Comparison of ENCODE assay signal across 15 cellular contexts in the genomic region with DNA sequence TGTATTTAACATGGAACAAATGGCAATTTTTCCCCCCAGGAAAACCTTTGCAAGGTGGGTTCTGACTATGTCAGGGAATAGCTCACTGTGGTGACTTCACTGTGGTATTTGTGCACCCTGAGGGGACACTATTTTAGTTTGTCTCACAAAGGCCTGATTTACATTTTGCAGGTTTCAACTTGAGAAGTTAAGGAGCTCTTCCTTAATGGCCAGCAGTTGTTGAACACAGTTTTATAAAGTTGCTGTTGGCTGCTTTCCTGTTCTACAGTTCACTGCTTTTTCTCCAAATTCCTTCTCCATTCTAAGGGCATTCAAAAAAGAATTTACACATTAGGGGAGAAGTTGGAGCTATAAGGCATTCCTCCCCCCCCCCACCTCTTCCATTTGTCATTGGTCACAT. TPM values are rescaled to one million over a fixed set of nuclear protein-coding genes. Genes with fewer than 3 reads are reported as not detected.
DNase-seq lines count a peak whose midpoint lies in the region; ATAC-seq, FAIRE-seq and TF ChIP-seq lines count a peak whose summit lies in the region.
"Had no signal": no experiment of that assay in that cellular context is flagged by ENCODE, and none has a peak within 500 bp of the region (broad histone marks: within the 10 kb centered on the region; RNA-seq: fewer than 3 reads in every experiment).

No MANE protein-coding gene starts in this region.

- TF ChIP-seq CTCF in gastroesophageal sphincter (IDR thresholded peaks at IDR 0.05): no peak

- H3K9me3 ChIP-seq in adipocyte (ENCODE audit: control insufficient read depth, low read length): no peaks in the 10 kb centered on the region
- no peaks in the 10 kb centered on the region for H3K9me3 ChIP-seq in gastroesophageal sphincter
- no peaks in the 10 kb centered on the region for H3K9me3 ChIP-seq in subcutaneous abdominal adipose tissue (ENCODE audit: control insufficient read depth in 5 of 5, low read length in 5 of 5)
- H3K9me3 ChIP-seq: right atrium auricular region, testis had no signal

- DNase-seq in GM18507 (ENCODE audit: extremely low spot score, insufficient read length, low read depth) (no peak), adipocyte (ENCODE audit: low read depth) (peak; percentile 37), HT-29 (ENCODE audit: low spot score) (no peak), nucleus accumbens (lab: John Stamatoyannopoulos, UW) (no peak), SHP77 (lab: John Stamatoyannopoulos, UW) (no peak), GM03348 (ENCODE audit: low spot score) (no peak)
- DNase-seq: dorsolateral prefrontal cortex, NCI-H2171, T1000, testis had no signal

- ATAC-seq in gastroesophageal sphincter: no peak
- ATAC-seq: Panc1 had no signal

- H3K27ac ChIP-seq in gastroesophageal sphincter (peak overlapping the region in 2 of 4 donors; percentile 100), subcutaneous abdominal adipose tissue (ENCODE audit: low read depth, low read length) (peak overlapping the region; percentile 99)
- H3K27ac ChIP-seq: dorsolateral prefrontal cortex, KMS-11, testis had no signal

- TF ChIP-seq EP300 in gastroesophageal sphincter (IDR thresholded peaks at IDR 0.05): no peak

- peaks cover 38% of the 10 kb centered on the region for H3K36me3 ChIP-seq in adipocyte (ENCODE audit: control insufficient read depth, insufficient read depth, low read length, severe bottlenecking)
- H3K36me3 ChIP-seq in gastroesophageal sphincter: no peaks in the 10 kb centered on the region
- H3K36me3 ChIP-seq in subcutaneous abdominal adipose tissue (ENCODE audit: control insufficient read depth in 5 of 5, insufficient read depth in 5 of 5, low read length in 5 of 5): peaks cover 0 to 5% (median 0%) of the 10 kb centered on the region in 5 donors
- H3K36me3 ChIP-seq: right atrium auricular region had no signal

- H3K4me3 ChIP-seq in adipocyte (ENCODE audit: low read length) (peak overlapping the region; percentile 93), gastroesophageal sphincter (peak overlapping the region; percentile 5 to 88), subcutaneous abdominal adipose tissue (ENCODE audit: low read depth in 1 of 5, low read length in 5 of 5) (peak overlapping the region in 3 of 5 donors; percentile 19 to 96 (median 34))
- H3K4me3 ChIP-seq: testis had no signal

- no peaks in the 10 kb centered on the region for H3K27me3 ChIP-seq in adipocyte (replicated peaks; ENCODE audit: control insufficient read depth, insufficient read depth, low read length)
- H3K27me3 ChIP-seq in gastroesophageal sphincter: no peaks in the 10 kb centered on the region
- H3K27me3 ChIP-seq in subcutaneous abdominal adipose tissue (ENCODE audit: control insufficient read depth in 5 of 5, insufficient read depth in 4 of 5, low read length in 5 of 5): no peaks in the 10 kb centered on the region
- H3K27me3 ChIP-seq: right atrium auricular region, testis had no signal

- H3K4me1 ChIP-seq in adipocyte (ENCODE audit: control insufficient read depth, insufficient read depth, low read length) (peaks cover 50% of the 10 kb centered on the region), gastroesophageal sphincter (peaks cover 8 to 68% (median 10%) of the 10 kb centered on the region in 3 donors), subcutaneous abdominal adipose tissue (ENCODE audit: control insufficient read depth in 5 of 5, insufficient read depth in 5 of 5, low read length in 5 of 5) (peaks cover 2 to 75% (median 56%) of the 10 kb centered on the region in 5 donors)

- peak; percentile 15 for FAIRE-seq in GM18507 (lab: Jason Lieb, UNC)

- H3K9ac ChIP-seq in adipocyte (ENCODE audit: low read length) (peak overlapping the region; percentile 99), subcutaneous abdominal adipose tissue (ENCODE audit: low read length in 5 of 5) (peak overlapping the region in 2 of 5 donors; percentile 64 to 82)
- H3K9ac ChIP-seq: KMS-11 had no signal

- TF ChIP-seq POLR2A in gastroesophageal sphincter (IDR thresholded peaks at IDR 0.05): no peak

RNA-seq across cellular contexts. Expression of gene LAMC1, which starts 4.6 kb away (rescaled TPM):
- 100 to 1,000 TPM; 363 to 528 (median 514) TPM for total RNA-seq in gastroesophageal sphincter
- total RNA-seq in HT-29 (2014; rRNA removed; shearing (Covaris generic)): 12.1 and 13.1 TPM in 2 replicates

Comparison
In these comparisons a context has a peak if more than half of its experiments do, and no peak if none do; other contexts are left out.
1. H3K4me3 ChIP-seq: peak in every context shown above with its lines; median percentile 93 in adipocyte; 46 in gastroesophageal sphincter; 34 in subcutaneous abdominal adipose tissue.
2. RNA of gene LAMC1, which starts 4.6 kb away (total RNA-seq): 363 to 528 TPM in gastroesophageal sphincter; 12.1 to 13.1 TPM in HT-29; every median in the first group is over 10 times any median in the second.